1 cellular context compared by ENCODE assay signal in the genomic region with DNA sequence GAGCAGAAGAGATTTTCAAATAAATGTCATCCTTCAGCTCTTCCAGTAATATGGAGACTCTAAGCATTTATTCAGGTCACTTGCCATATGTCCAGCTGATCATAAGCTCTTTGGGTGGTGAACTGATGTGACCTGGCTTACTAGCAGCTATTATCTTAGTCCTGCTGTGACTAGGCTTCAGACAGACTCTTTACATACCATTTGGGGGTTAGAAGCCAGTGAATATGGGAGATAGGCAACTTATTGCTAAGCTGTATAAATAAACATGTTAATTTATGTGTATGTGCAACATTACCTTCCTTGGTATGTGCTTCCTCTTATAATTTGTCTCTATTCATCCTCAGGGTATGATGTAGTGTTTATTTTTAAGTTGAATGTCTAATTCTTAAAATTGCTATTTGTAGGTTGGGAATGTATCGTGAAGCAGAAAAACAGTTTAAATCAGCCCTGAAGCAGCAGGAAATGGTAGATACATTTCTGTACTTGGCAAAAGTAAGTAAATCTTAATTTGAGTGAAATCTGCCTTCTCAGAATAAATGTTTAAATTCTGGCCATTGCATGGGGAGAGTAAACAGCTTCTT.
A peak's percentile ranks its signal among the peaks of the same experiment; 100 is the strongest.
TF ChIP-seq lines count a peak whose summit lies in the region.

No MANE protein-coding gene starts in this region.

TF ChIP-seq in HEK293, 187 proteins besides CTCF, POLR2A, EP300 and RAD21 (continued from another document):
- TF ChIP-seq ZNF843 (tag by site-specific recombination; IDR thresholded peaks at IDR 0.05) (peak; percentile 68; the same call in 1 of the 2 replicates), TCF7L2 (IDR thresholded peaks at IDR 0.05; ENCODE audit: borderline replicate concordance, low read depth, low read length) (no peak), ZBTB21 (tag by site-specific recombination; IDR thresholded peaks at IDR 0.05) (no peak), IKZF3 (tag by site-specific recombination; IDR thresholded peaks at IDR 0.05) (peak; percentile 56), ZBTB7A (tag by site-specific recombination; IDR thresholded peaks at IDR 0.05; ENCODE audit: low read depth) (no peak), ZFP41 (tag by site-specific recombination; IDR thresholded peaks at IDR 0.05; ENCODE audit: borderline replicate concordance) (no peak), FEZF1 (tag by site-specific recombination; IDR thresholded peaks at IDR 0.05) (peak; percentile 65), ZNF223 (tag by site-specific recombination; IDR thresholded peaks at IDR 0.05) (no peak)
- TF ChIP-seq, protein P1, sequence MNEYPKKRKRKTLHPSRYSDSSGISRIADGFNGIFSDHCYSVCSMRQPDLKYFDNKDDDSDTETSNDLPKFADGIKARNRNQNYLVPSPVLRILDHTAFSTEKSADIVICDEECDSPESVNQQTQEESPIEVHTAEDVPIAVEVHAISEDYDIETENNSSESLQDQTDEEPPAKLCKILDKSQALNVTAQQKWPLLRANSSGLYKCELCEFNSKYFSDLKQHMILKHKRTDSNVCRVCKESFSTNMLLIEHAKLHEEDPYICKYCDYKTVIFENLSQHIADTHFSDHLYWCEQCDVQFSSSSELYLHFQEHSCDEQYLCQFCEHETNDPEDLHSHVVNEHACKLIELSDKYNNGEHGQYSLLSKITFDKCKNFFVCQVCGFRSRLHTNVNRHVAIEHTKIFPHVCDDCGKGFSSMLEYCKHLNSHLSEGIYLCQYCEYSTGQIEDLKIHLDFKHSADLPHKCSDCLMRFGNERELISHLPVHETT (tag by site-specific recombination; IDR thresholded peaks at IDR 0.05): no peak
- TF ChIP-seq, protein P2, sequence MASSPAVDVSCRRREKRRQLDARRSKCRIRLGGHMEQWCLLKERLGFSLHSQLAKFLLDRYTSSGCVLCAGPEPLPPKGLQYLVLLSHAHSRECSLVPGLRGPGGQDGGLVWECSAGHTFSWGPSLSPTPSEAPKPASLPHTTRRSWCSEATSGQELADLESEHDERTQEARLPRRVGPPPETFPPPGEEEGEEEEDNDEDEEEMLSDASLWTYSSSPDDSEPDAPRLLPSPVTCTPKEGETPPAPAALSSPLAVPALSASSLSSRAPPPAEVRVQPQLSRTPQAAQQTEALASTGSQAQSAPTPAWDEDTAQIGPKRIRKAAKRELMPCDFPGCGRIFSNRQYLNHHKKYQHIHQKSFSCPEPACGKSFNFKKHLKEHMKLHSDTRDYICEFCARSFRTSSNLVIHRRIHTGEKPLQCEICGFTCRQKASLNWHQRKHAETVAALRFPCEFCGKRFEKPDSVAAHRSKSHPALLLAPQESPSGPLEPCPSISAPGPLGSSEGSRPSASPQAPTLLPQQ (tag by site-specific recombination; IDR thresholded peaks at IDR 0.05): no peak
